Comparison of ENCODE assay signal across 11 cellular contexts in the genomic region with DNA sequence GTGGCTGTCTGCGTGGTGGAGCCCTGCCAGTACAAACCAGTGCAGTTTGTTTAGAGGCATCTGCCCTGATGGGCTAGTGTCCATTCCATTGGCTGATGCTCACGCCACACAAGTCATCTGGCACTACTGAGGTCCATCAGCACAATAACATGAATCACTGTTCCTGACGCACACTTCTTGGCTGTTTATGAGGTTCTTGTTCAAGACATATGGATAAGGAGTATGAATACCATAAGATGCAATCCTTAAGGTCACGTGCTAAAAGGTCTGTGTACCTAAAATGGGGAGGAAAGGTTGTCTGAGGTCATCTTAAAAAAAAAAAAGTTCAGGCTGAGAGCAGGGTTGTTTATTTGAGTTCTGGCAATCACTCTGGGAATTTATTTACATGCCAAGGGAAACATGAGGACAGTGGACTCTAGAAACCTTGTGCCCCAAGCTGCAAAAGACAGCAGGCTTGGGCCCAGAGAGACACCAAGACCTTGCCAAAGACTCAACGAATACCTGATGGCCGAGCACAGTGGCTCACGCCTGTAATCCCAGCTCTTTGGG. TPM values are rescaled to one million over a fixed set of nuclear protein-coding genes. Genes with fewer than 3 reads are reported as not detected.
DNase-seq lines count a peak whose midpoint lies in the region; ATAC-seq lines count a peak whose summit lies in the region.
"Had no signal": no experiment of that assay in that cellular context is flagged by ENCODE, and none has a peak within 500 bp of the region (broad histone marks: within the 10 kb centered on the region; RNA-seq: fewer than 3 reads in every experiment).

No MANE protein-coding gene starts in this region.

- H3K36me3 ChIP-seq in CD4-positive, CD25-positive, alpha-beta regulatory T cell (ENCODE audit: control insufficient read depth, insufficient read depth, low read length) = no peaks in the 10 kb centered on the region
- no peaks in the 10 kb centered on the region for H3K36me3 ChIP-seq in MG63

- H3K27me3 Mint-ChIP-seq in CD4-positive, CD25-positive, alpha-beta regulatory T cell = no peaks in the 10 kb centered on the region

- DNase-seq in CD4-positive, CD25-positive, alpha-beta regulatory T cell = no peak
- DNase-seq in MG63 (peak; percentile 95), fibroblast of gingiva (ENCODE audit: low read depth) (peak; percentile 99), non-pigmented ciliary epithelial cell (ENCODE audit: low read depth) (peak; percentile 20), hypothalamus (lab: John Stamatoyannopoulos, UW) (no peak), CD1c-positive myeloid dendritic cell (ENCODE audit: extremely low spot score) (no peak)
- no peak for DNase-seq in activated CD4-positive, alpha-beta T cell treated with anti-CD3 and anti-CD28 coated beads for 4 hours
- no peak for DNase-seq in stimulated activated CD4-positive, alpha-beta T cell treated with anti-CD3 and anti-CD28 coated beads, Interleukin-4, amount 100 ng/mL, for 1 hour
- DNase-seq: activated naive CD4-positive, alpha-beta T cell treated with Interleukin-2 at 50 U/mL for 16 hours; OCI-M1 had no signal

- peak overlapping the region in 2 of 3 donors; percentile 20 to 22 for H3K27ac Mint-ChIP-seq in CD4-positive, CD25-positive, alpha-beta regulatory T cell
- H3K27ac Mint-ChIP-seq: T-helper 2 cell treated with Interferon-gamma antibody and Interleukin-4, amounts not matched to agents 5 μg/mL and 100 μg/mL, for 36 hours had no signal

- H3K4me1 ChIP-seq in CD4-positive, CD25-positive, alpha-beta regulatory T cell (ENCODE audit: control insufficient read depth, insufficient read depth, low read length, poor library complexity, severe bottlenecking) = no peaks in the 10 kb centered on the region

- ATAC-seq in CD4-positive, CD25-positive, alpha-beta regulatory T cell (ENCODE audit: low read depth in 2 of 2) = no peak

- no peak overlapping the region for H3K4me3 Mint-ChIP-seq in CD4-positive, CD25-positive, alpha-beta regulatory T cell
- H3K4me3 Mint-ChIP-seq: T-helper 2 cell treated with Interferon-gamma antibody and Interleukin-4, amounts not matched to agents 5 μg/mL and 100 μg/mL, for 36 hours had no signal

- no peaks in the 10 kb centered on the region for H3K9me3 ChIP-seq in CD4-positive, CD25-positive, alpha-beta regulatory T cell (ENCODE audit: control insufficient read depth in 2 of 2, low read length in 2 of 2)
- H3K9me3 ChIP-seq in MG63 = no peaks in the 10 kb centered on the region

- no peak overlapping the region for H3K27ac ChIP-seq in CD4-positive, CD25-positive, alpha-beta regulatory T cell (ENCODE audit: insufficient read depth, low read length, poor library complexity, severe bottlenecking)

- H3K36me3 Mint-ChIP-seq in CD4-positive, CD25-positive, alpha-beta regulatory T cell = no peaks in the 10 kb centered on the region

- H3K4me1 Mint-ChIP-seq in CD4-positive, CD25-positive, alpha-beta regulatory T cell = peaks cover 0 to 6% (median 0%) of the 10 kb centered on the region in 4 donors

- H3K9me3 Mint-ChIP-seq in CD4-positive, CD25-positive, alpha-beta regulatory T cell = peaks cover 0 to 2% (median 0%) of the 10 kb centered on the region in 7 donors
- H3K9me3 Mint-ChIP-seq: T-helper 2 cell treated with Interferon-gamma antibody and Interleukin-4, amounts not matched to agents 5 μg/mL and 100 μg/mL, for 36 hours had no signal

- no peaks in the 10 kb centered on the region for H3K27me3 ChIP-seq in CD4-positive, CD25-positive, alpha-beta regulatory T cell (ENCODE audit: control insufficient read depth, insufficient read depth, low read length)
- no peaks in the 10 kb centered on the region for H3K27me3 ChIP-seq in MG63

- H3K4me3 ChIP-seq in CD4-positive, CD25-positive, alpha-beta regulatory T cell (ENCODE audit: low read depth, low read length) = no peak overlapping the region
- H3K4me3 ChIP-seq in MG63 = no peak overlapping the region

RNA-seq across cellular contexts. Expression of gene SHLD1, which starts 54.1 kb away (rescaled TPM):
- total RNA-seq in CD4-positive, CD25-positive, alpha-beta regulatory T cell = 10.4 TPM
- polyA plus RNA-seq in CD4-positive, CD25-positive, alpha-beta regulatory T cell = 10 to 100 TPM; 25.8 to 46.6 (median 29.2) TPM
- 1.2 and 6.4 TPM in 2 replicates for total RNA-seq in MG63 (2014; rRNA removed; shearing (Covaris generic); ENCODE audit: low replicate concordance)

Comparison
In these comparisons a context has a peak if more than half of its experiments do, and no peak if none do; other contexts are left out.
1. DNase-seq: peak in MG63 (single experiment), fibroblast of gingiva (single experiment) and non-pigmented ciliary epithelial cell (single experiment); none in CD4-positive, CD25-positive, alpha-beta regulatory T cell (0 of 3), activated CD4-positive, alpha-beta T cell treated with anti-CD3 and anti-CD28 coated beads for 4 hours (0 of 2), hypothalamus (0 of 51), stimulated activated CD4-positive, alpha-beta T cell treated with anti-CD3 and anti-CD28 coated beads, Interleukin-4, amount 100 ng/mL, for 1 hour (single experiment) and CD1c-positive myeloid dendritic cell (single experiment).